ENCODE assay signal across 25 cellular contexts in the genomic region with DNA sequence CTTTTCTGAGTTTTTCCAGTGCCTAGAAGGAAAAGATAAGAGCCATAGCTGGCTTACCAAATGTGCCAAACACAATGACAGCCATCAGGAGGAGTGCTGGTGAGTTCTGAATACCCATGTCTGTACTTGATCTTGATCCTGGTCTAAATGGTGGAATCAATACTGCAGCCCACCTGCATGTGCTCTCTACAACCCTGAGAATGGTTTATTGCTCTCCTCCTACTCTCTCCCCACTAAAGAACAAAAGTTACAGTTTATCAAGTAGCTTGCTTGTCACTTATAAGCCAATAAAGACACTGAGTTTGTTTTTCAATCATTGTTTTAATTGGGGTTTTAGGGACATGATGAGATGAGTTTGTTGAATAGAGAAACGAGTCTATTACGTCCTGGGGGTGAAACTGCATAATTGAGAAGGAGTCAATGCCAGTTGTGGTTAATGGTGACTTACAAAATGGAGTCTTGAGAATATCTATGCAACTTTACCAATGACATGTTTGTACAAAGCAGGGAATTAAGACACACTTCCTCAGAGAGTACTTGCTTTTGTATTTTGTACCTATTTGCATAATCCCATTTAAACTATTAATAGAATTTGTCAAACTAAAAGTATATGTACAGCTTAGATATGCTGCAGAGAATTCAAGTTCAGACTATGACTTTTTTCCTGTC. TPM values are rescaled to one million over a fixed set of nuclear protein-coding genes. Genes with fewer than 3 reads are reported as not detected.
"Had no signal": no experiment of that assay in that cellular context is flagged by ENCODE, and none has a peak within 500 bp of the region (broad histone marks: within the 10 kb centered on the region; RNA-seq: fewer than 3 reads in every experiment).

No MANE protein-coding gene starts in this region.

- DNase-seq: activated CD4-positive, alpha-beta memory T cell treated with anti-CD3 and anti-CD28 coated beads for 36 hours; activated CD4-positive, alpha-beta T cell treated with anti-CD3 and anti-CD28 coated beads, Interleukin-2, amount 10 ng/mL, durations not matched to agents 7 days and 5 days; activated CD4-positive, CD25-positive, alpha-beta regulatory T cell; activated CD8-positive, alpha-beta memory T cell treated with anti-CD3 and anti-CD28 coated beads for 24 hours; activated gamma-delta T cell treated with Interleukin-2 at 50 U/mL for 16 hours; activated naive CD4-positive, alpha-beta T cell treated with anti-CD3 and anti-CD28 coated beads, Interleukin-2, amount 10 ng/mL, durations not matched to agents 7 days and 5 days; activated naive CD8-positive, alpha-beta T cell treated with anti-CD3 and anti-CD28 coated beads for 36 hours; activated T-cell treated with anti-CD3 and anti-CD28 coated beads, Interleukin-2, amount 50 U/mL, for 4 hours; caudate nucleus; NCI-H1092 treated with DMSO at 0.1 percent for 48 hours; NCI-H1417 treated with DMSO at 0.1 percent for 48 hours; NCI-H1694; NCI-H2029; NCI-H2107; NCI-H510A treated with DMSO at 0.1 percent for 48 hours; NCI-H69; RPMI8226; SK-N-SH; T-helper 1 cell had no signal

- H3K4me3 Mint-ChIP-seq: activated CD4-positive, alpha-beta memory T cell treated with anti-CD3 and anti-CD28 coated beads for 36 hours; activated CD4-positive, alpha-beta T cell treated with anti-CD3 and anti-CD28 coated beads, Interleukin-2, amount 10 ng/mL, durations not matched to agents 7 days and 5 days; activated naive CD4-positive, alpha-beta T cell treated with anti-CD3 and anti-CD28 coated beads, Interleukin-2, amount 10 ng/mL, durations not matched to agents 7 days and 5 days; activated naive CD8-positive, alpha-beta T cell treated with anti-CD3 and anti-CD28 coated beads for 36 hours; activated T-cell treated with anti-CD3 and anti-CD28 coated beads, Interleukin-2, amount 50 U/mL, for 4 hours had no signal

- H3K4me3 ChIP-seq: coronary artery had no signal

- ATAC-seq: activated T-cell treated with anti-CD3 and anti-CD28 coated beads, Interleukin-2, amount 50 U/mL, for 4 hours; Panc1; Right ventricle myocardium inferior had no signal

- H3K27ac Mint-ChIP-seq: activated CD4-positive, alpha-beta memory T cell treated with anti-CD3 and anti-CD28 coated beads for 36 hours; activated CD4-positive, alpha-beta T cell treated with anti-CD3 and anti-CD28 coated beads, Interleukin-2, amount 10 ng/mL, durations not matched to agents 7 days and 5 days; activated naive CD4-positive, alpha-beta T cell treated with anti-CD3 and anti-CD28 coated beads, Interleukin-2, amount 10 ng/mL, durations not matched to agents 7 days and 5 days; activated naive CD8-positive, alpha-beta T cell treated with anti-CD3 and anti-CD28 coated beads for 36 hours had no signal

- H3K27ac ChIP-seq: coronary artery, VCaP had no signal

- H3K9me2 ChIP-seq: SK-N-SH had no signal

- H3K4me1 Mint-ChIP-seq: activated CD4-positive, alpha-beta T cell treated with anti-CD3 and anti-CD28 coated beads, Interleukin-2, amount 10 ng/mL, durations not matched to agents 7 days and 5 days; activated naive CD4-positive, alpha-beta T cell treated with anti-CD3 and anti-CD28 coated beads, Interleukin-2, amount 10 ng/mL, durations not matched to agents 7 days and 5 days; activated naive CD8-positive, alpha-beta T cell treated with anti-CD3 and anti-CD28 coated beads for 36 hours had no signal

- H3K4me2 ChIP-seq: SK-N-SH had no signal

- H3K9me3 Mint-ChIP-seq: activated CD4-positive, alpha-beta T cell treated with anti-CD3 and anti-CD28 coated beads, Interleukin-2, amount 10 ng/mL, durations not matched to agents 7 days and 5 days; activated naive CD4-positive, alpha-beta T cell treated with anti-CD3 and anti-CD28 coated beads, Interleukin-2, amount 10 ng/mL, durations not matched to agents 7 days and 5 days; activated naive CD8-positive, alpha-beta T cell treated with anti-CD3 and anti-CD28 coated beads for 36 hours; activated T-cell treated with anti-CD3 and anti-CD28 coated beads, Interleukin-2, amount 50 U/mL, for 4 hours had no signal

- H3K36me3 Mint-ChIP-seq: activated CD4-positive, alpha-beta memory T cell treated with anti-CD3 and anti-CD28 coated beads for 36 hours; activated naive CD4-positive, alpha-beta T cell treated with anti-CD3 and anti-CD28 coated beads, Interleukin-2, amount 10 ng/mL, durations not matched to agents 7 days and 5 days; activated naive CD8-positive, alpha-beta T cell treated with anti-CD3 and anti-CD28 coated beads for 36 hours had no signal

- H3K9me3 ChIP-seq: SK-N-SH had no signal

- H3K9ac ChIP-seq: SK-N-SH had no signal

RNA-seq across cellular contexts. Expression of a gene that starts 20.8 kb away (rescaled TPM):
- total RNA-seq: activated CD4-positive, alpha-beta memory T cell treated with anti-CD3 and anti-CD28 coated beads for 36 hours; activated CD4-positive, alpha-beta T cell treated with anti-CD3 and anti-CD28 coated beads, Interleukin-2, amount 10 ng/mL, durations not matched to agents 7 days and 5 days; activated naive CD8-positive, alpha-beta T cell treated with anti-CD3 and anti-CD28 coated beads for 36 hours; OCI-LY7; T-helper 2 cell treated with Interferon-gamma antibody and Interleukin-4, amounts not matched to agents 100 ng/mL and 5 ng/mL, for 36 hours had no signal

RNA-seq across cellular contexts. Expression of a gene that starts 39.7 kb away (rescaled TPM):
- total RNA-seq: activated CD4-positive, alpha-beta memory T cell treated with anti-CD3 and anti-CD28 coated beads for 36 hours; activated naive CD8-positive, alpha-beta T cell treated with anti-CD3 and anti-CD28 coated beads for 36 hours; OCI-LY7; T-helper 2 cell treated with Interferon-gamma antibody and Interleukin-4, amounts not matched to agents 100 ng/mL and 5 ng/mL, for 36 hours had no signal
